ENCODE assay signal across 13 cellular contexts in the genomic region with DNA sequence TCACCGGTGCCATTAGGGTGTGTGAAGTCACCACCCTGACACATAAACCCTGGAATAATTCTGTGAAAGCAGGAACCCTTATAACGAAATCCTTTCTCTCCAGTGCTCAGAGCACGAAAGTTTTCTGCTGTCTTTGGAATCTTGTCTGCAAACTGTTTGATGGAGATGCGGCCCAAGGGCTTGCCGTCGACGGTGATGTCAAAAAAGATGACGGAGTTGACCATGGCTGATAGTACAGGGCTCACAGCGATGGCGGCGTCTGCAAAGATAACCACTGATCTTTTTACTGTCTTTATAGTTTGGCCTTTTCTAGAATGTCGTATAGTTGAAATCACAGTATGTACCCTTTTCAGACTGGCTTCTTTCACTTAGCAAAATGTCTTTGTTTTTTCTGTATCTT. TPM values are rescaled to one million over a fixed set of nuclear protein-coding genes. Genes with fewer than 3 reads are reported as not detected.
DNase-seq lines count a peak whose midpoint lies in the region; ATAC-seq and TF ChIP-seq lines count a peak whose summit lies in the region.
"Not testable (repeated sequence)": the region's sequence is repeated elsewhere in the genome, so short reads cannot be mapped to it uniquely, and the experiment has no call there.
"Had no signal": no experiment of that assay in that cellular context is flagged by ENCODE, and none has a peak within 500 bp of the region (broad histone marks: within the 10 kb centered on the region; RNA-seq: fewer than 3 reads in every experiment).

PPIAL4G (minus strand) TSS at position 274 of the 400 bp plus-strand sequence; CDS start at position 224, 50 bp downstream.

- CTCF ChIA-PET in CD4-positive, alpha-beta T cell (lab: Charles Lee); CD8-positive, alpha-beta memory T cell (lab: Charles Lee); T-cell (lab: Charles Lee); naive thymus-derived CD4-positive, alpha-beta T cell (lab: Charles Lee): not testable (repeated sequence)

- POLR2A ChIA-PET in CD4-positive, alpha-beta T cell (lab: Charles Lee); CD8-positive, alpha-beta memory T cell (lab: Charles Lee); T-cell (lab: Charles Lee); naive thymus-derived CD4-positive, alpha-beta T cell (lab: Charles Lee): not testable (repeated sequence)

- H3K4me1 Mint-ChIP-seq in CD4-positive, alpha-beta T cell (ENCODE audit: low read depth); CD8-positive, alpha-beta memory T cell; activated naive CD8-positive, alpha-beta T cell (ENCODE audit: low read depth); endodermal cell; naive thymus-derived CD4-positive, alpha-beta T cell: not testable (repeated sequence)
- H3K4me1 Mint-ChIP-seq in T-cell = peaks cover 5 to 10% (median 9%) of the 10 kb centered on the region in 3 donors

- not testable (repeated sequence) for ATAC-seq in CD4-positive, alpha-beta T cell (ENCODE audit: poor library complexity); T-cell (replicated peaks in 1 of 4); left ventricle myocardium superior; naive thymus-derived CD4-positive, alpha-beta T cell

- not testable (repeated sequence) for TF ChIP-seq CTCF in CD4-positive, alpha-beta T cell (IDR thresholded peaks at IDR 0.05); endodermal cell (conservative IDR thresholded peaks at IDR 0.05)

- H3K27ac Mint-ChIP-seq in CD4-positive, alpha-beta T cell = peak within 1 kb of the TSS; percentile 79
- peak within 1 kb of the TSS in 7 of 8 donors; percentile 51 to 95 (median 81) for H3K27ac Mint-ChIP-seq in CD8-positive, alpha-beta memory T cell
- peak within 1 kb of the TSS; percentile 90 for H3K27ac Mint-ChIP-seq in T-cell
- peak within 1 kb of the TSS; percentile 76 for H3K27ac Mint-ChIP-seq in activated naive CD8-positive, alpha-beta T cell
- H3K27ac Mint-ChIP-seq in endodermal cell = not testable (repeated sequence)
- peak within 1 kb of the TSS in 8 of 9 donors; percentile 19 to 94 (median 87) for H3K27ac Mint-ChIP-seq in naive thymus-derived CD4-positive, alpha-beta T cell

- not testable (repeated sequence) for DNase-seq in CD4-positive, alpha-beta T cell; CD8-positive, alpha-beta memory T cell; T-cell; naive thymus-derived CD4-positive, alpha-beta T cell
- DNase-seq in activated effector memory CD4-positive, alpha-beta T cell treated with anti-CD3 and anti-CD28 coated beads, Interleukin-2, amount 50 U/mL, for 16 hours = peak; percentile 45
- DNase-seq in endodermal cell (peak; percentile 5), left ventricle myocardium superior (peak; percentile 14)

- intact Hi-C loops in CD4-positive, alpha-beta T cell (cut with DNase I, micrococcal nuclease); left ventricle myocardium superior (cut with micrococcal nuclease); naive thymus-derived CD4-positive, alpha-beta T cell (cut with micrococcal nuclease): not testable (repeated sequence)

- H3K27ac ChIP-seq in CD4-positive, alpha-beta T cell (ENCODE audit: low read depth, low read length); CD8-positive, alpha-beta memory T cell (ENCODE audit: low read depth, low read length); endodermal cell (ENCODE audit: low read depth, low read length): not testable (repeated sequence)
- H3K27ac ChIP-seq in naive thymus-derived CD4-positive, alpha-beta T cell (ENCODE audit: low read depth, low read length) = peak within 1 kb of the TSS; percentile 45

- not testable (repeated sequence) for H3K4me1 ChIP-seq in CD8-positive, alpha-beta memory T cell (ENCODE audit: insufficient read depth, low read length); endodermal cell (ENCODE audit: control insufficient read depth, insufficient read depth, low read length); naive thymus-derived CD4-positive, alpha-beta T cell (ENCODE audit: control insufficient read depth in 2 of 2, insufficient read depth in 2 of 2, low read length in 2 of 2)

- not testable (repeated sequence) for H3K9me3 ChIP-seq in CD4-positive, alpha-beta T cell (ENCODE audit: control insufficient read depth, low read length); CD8-positive, alpha-beta memory T cell (ENCODE audit: low read length); endodermal cell (ENCODE audit: control insufficient read depth, low read length); naive thymus-derived CD4-positive, alpha-beta T cell (ENCODE audit: control insufficient read depth in 2 of 3, low read length in 3 of 3)

- not testable (repeated sequence) for H3K4me3 Mint-ChIP-seq in CD4-positive, alpha-beta T cell; endodermal cell
- H3K4me3 Mint-ChIP-seq in CD8-positive, alpha-beta memory T cell = peak within 1 kb of the TSS in 3 of 7 donors; percentile 32 to 41 (median 35)
- H3K4me3 Mint-ChIP-seq in T-cell = peak within 1 kb of the TSS in 2 of 3 donors; percentile 3 to 28
- H3K4me3 Mint-ChIP-seq in activated naive CD8-positive, alpha-beta T cell = peak within 1 kb of the TSS; percentile 20
- H3K4me3 Mint-ChIP-seq in naive thymus-derived CD4-positive, alpha-beta T cell = peak within 1 kb of the TSS in 6 of 10 donors; percentile 13 to 52 (median 42)

- H3K27me3 Mint-ChIP-seq in CD4-positive, alpha-beta T cell; CD8-positive, alpha-beta memory T cell; T-cell; activated naive CD8-positive, alpha-beta T cell; endodermal cell (ENCODE audit: insufficient read depth); naive thymus-derived CD4-positive, alpha-beta T cell: not testable (repeated sequence)

- not testable (repeated sequence) for H3K27me3 ChIP-seq in CD4-positive, alpha-beta T cell (ENCODE audit: control insufficient read depth, insufficient read depth, low read length); CD8-positive, alpha-beta memory T cell (ENCODE audit: insufficient read depth, low read length, poor library complexity, severe bottlenecking); endodermal cell (ENCODE audit: control insufficient read depth, insufficient read depth, low read length, poor library complexity, severe bottlenecking); naive thymus-derived CD4-positive, alpha-beta T cell (ENCODE audit: control insufficient read depth in 2 of 2, insufficient read depth in 2 of 2, low read length in 2 of 2)

- not testable (repeated sequence) for H3K9me3 Mint-ChIP-seq in CD4-positive, alpha-beta T cell; CD8-positive, alpha-beta memory T cell; T-cell; activated naive CD8-positive, alpha-beta T cell (ENCODE audit: low read depth); endodermal cell; naive thymus-derived CD4-positive, alpha-beta T cell

- H3K36me3 Mint-ChIP-seq in CD4-positive, alpha-beta T cell (ENCODE audit: low read depth); CD8-positive, alpha-beta memory T cell; T-cell; activated naive CD8-positive, alpha-beta T cell; endodermal cell (ENCODE audit: low read depth); naive thymus-derived CD4-positive, alpha-beta T cell: not testable (repeated sequence)

- H3K4me3 ChIP-seq in CD8-positive, alpha-beta memory T cell (ENCODE audit: low read length); endodermal cell (ENCODE audit: low read length); naive thymus-derived CD4-positive, alpha-beta T cell (ENCODE audit: low read length): not testable (repeated sequence)

- WGBS in endodermal cell (ENCODE audit: insufficient coverage in 1 of 2, insufficient read length in 1 of 2), 2 experiments = 95 to 100% methylated on average over 1 to 11 of the region's 12 CpGs

- not testable (repeated sequence) for H3K36me3 ChIP-seq in CD8-positive, alpha-beta memory T cell (ENCODE audit: insufficient read depth, low read length); endodermal cell (ENCODE audit: control insufficient read depth, insufficient read depth, low read length); naive thymus-derived CD4-positive, alpha-beta T cell (ENCODE audit: control insufficient read depth in 2 of 3, insufficient read depth in 3 of 3, low read length in 3 of 3)

- H3K9ac ChIP-seq in endodermal cell (ENCODE audit: extremely low read depth, low read length, poor library complexity, severe bottlenecking) = not testable (repeated sequence)

RNA-seq across cellular contexts. Expression of gene PPIAL4G, which starts in this region (rescaled TPM):
- total RNA-seq in CD4-positive, alpha-beta T cell = under 1 TPM; 0.11 to 0.14 TPM
- total RNA-seq in CD8-positive, alpha-beta memory T cell = under 1 TPM; 0.44 TPM
- polyA plus RNA-seq in CD8-positive, alpha-beta memory T cell = not detected
- total RNA-seq in T-cell (1 to 10 TPM in 3 of 5 donors, under 1 TPM in 2; 0.40 to 2.1 (median 2.0) TPM), endodermal cell (under 1 TPM; 0.09 to 0.11 TPM), left ventricle myocardium superior (not detected)
- not detected for polyA plus RNA-seq in endodermal cell (2013, experiment 1 of 2)
- not detected for polyA plus RNA-seq in endodermal cell (2013, experiment 2 of 2)
- 1 to 10 TPM in 2 of 5 experiments, under 1 TPM in 3; 0.27 to 5.8 (median 0.94) TPM for total RNA-seq in naive thymus-derived CD4-positive, alpha-beta T cell
- polyA plus RNA-seq in naive thymus-derived CD4-positive, alpha-beta T cell = under 1 TPM; 0.05 to 0.09 TPM
- total RNA-seq: GM12878, GM23248, H1 had no signal
- polyA plus RNA-seq: AG04450; CD4-positive, CD25-positive, alpha-beta regulatory T cell; GM12878; GM23248; H1 had no signal

Comparison
In these comparisons a context has a peak if more than half of its experiments do, and no peak if none do; other contexts are left out.
1. Peak in DNase-seq in endodermal cell; RNA of the gene not detected or under 1 TPM.
2. Peak in DNase-seq in left ventricle myocardium superior; RNA of the gene not detected or under 1 TPM.